In genomic region chr1:43990271-43991199, GRCh38 we compare ENCODE assay signal across 8 cellular contexts. TPM values are rescaled to one million over a fixed set of nuclear protein-coding genes. Genes with fewer than 3 reads are reported as not detected.
DNase-seq lines count a peak whose midpoint lies in the region; FAIRE-seq lines count a peak whose summit lies in the region.

No MANE protein-coding gene starts in this region.

- H3K4me1 ChIP-seq in iPS DF 6.9 (ENCODE audit: control insufficient read depth, insufficient read depth, low read length) = peaks cover 4% of the 10 kb centered on the region; the same call in 1 of the 2 replicates

- CTCF ChIA-PET in activated CD4-positive, alpha-beta memory T cell treated with anti-CD3 and anti-CD28 coated beads, Interleukin-2, amount 10 ng/mL, durations not matched to agents 7 days and 5 days (lab: Charles Lee) = interaction anchor here (0.8 to 1.8 kb wide), 2 partner anchors 15 to 16 kb away, joined by 3 to 8 read pairs; partner anchors contain the start of gene ATP6V0B

- no peak overlapping the region for H3K27ac Mint-ChIP-seq in activated CD4-positive, alpha-beta memory T cell treated with anti-CD3 and anti-CD28 coated beads, Interleukin-2, amount 10 ng/mL, durations not matched to agents 7 days and 5 days
- H3K27ac Mint-ChIP-seq in stimulated activated naive CD8-positive, alpha-beta T cell treated with anti-CD3 and anti-CD28 coated beads, Interleukin-15, Interleukin-2, amounts not matched to agents 100 ng/mL and 50 ng/mL, for 24 hours = no peak overlapping the region

- FAIRE-seq in RCC 7860 (lab: Jason Lieb, UNC) = no peak

- H3K27me3 Mint-ChIP-seq in activated CD4-positive, alpha-beta memory T cell treated with anti-CD3 and anti-CD28 coated beads, Interleukin-2, amount 10 ng/mL, durations not matched to agents 7 days and 5 days = no peaks in the 10 kb centered on the region
- H3K27me3 Mint-ChIP-seq in stimulated activated naive CD8-positive, alpha-beta T cell treated with anti-CD3 and anti-CD28 coated beads, Interleukin-15, Interleukin-2, amounts not matched to agents 100 ng/mL and 50 ng/mL, for 24 hours = no peaks in the 10 kb centered on the region

- no peaks in the 10 kb centered on the region for H3K27me3 ChIP-seq in iPS DF 6.9 (ENCODE audit: control insufficient read depth, insufficient read depth, low read length)

- no peak overlapping the region for H3K27ac ChIP-seq in iPS DF 6.9 (ENCODE audit: low read length)

- peak overlapping the region; percentile 90 for H3K4me3 Mint-ChIP-seq in activated CD4-positive, alpha-beta memory T cell treated with anti-CD3 and anti-CD28 coated beads, Interleukin-2, amount 10 ng/mL, durations not matched to agents 7 days and 5 days
- H3K4me3 Mint-ChIP-seq in stimulated activated naive CD8-positive, alpha-beta T cell treated with anti-CD3 and anti-CD28 coated beads, Interleukin-15, Interleukin-2, amounts not matched to agents 100 ng/mL and 50 ng/mL, for 24 hours = peak overlapping the region; percentile 85

- H3K36me3 ChIP-seq in iPS DF 6.9 (ENCODE audit: control insufficient read depth, insufficient read depth, low read length) = 0 out of 2 replicates have a peak, but pooled peaks cover 1% of the 10 kb centered on the region

- peaks cover 24% of the 10 kb centered on the region for H3K4me1 Mint-ChIP-seq in activated CD4-positive, alpha-beta memory T cell treated with anti-CD3 and anti-CD28 coated beads, Interleukin-2, amount 10 ng/mL, durations not matched to agents 7 days and 5 days
- H3K4me1 Mint-ChIP-seq in stimulated activated naive CD8-positive, alpha-beta T cell treated with anti-CD3 and anti-CD28 coated beads, Interleukin-15, Interleukin-2, amounts not matched to agents 100 ng/mL and 50 ng/mL, for 24 hours (ENCODE audit: low read depth) = peaks cover 13% of the 10 kb centered on the region

- no peaks in the 10 kb centered on the region for H3K36me3 Mint-ChIP-seq in activated CD4-positive, alpha-beta memory T cell treated with anti-CD3 and anti-CD28 coated beads, Interleukin-2, amount 10 ng/mL, durations not matched to agents 7 days and 5 days (ENCODE audit: low read depth)
- no peaks in the 10 kb centered on the region for H3K36me3 Mint-ChIP-seq in stimulated activated naive CD8-positive, alpha-beta T cell treated with anti-CD3 and anti-CD28 coated beads, Interleukin-15, Interleukin-2, amounts not matched to agents 100 ng/mL and 50 ng/mL, for 24 hours (ENCODE audit: low read depth)

- H3K9me3 ChIP-seq in iPS DF 6.9 (ENCODE audit: control insufficient read depth, insufficient read depth, low read length) = no peaks in the 10 kb centered on the region

- no peaks in the 10 kb centered on the region for H3K9me3 Mint-ChIP-seq in activated CD4-positive, alpha-beta memory T cell treated with anti-CD3 and anti-CD28 coated beads, Interleukin-2, amount 10 ng/mL, durations not matched to agents 7 days and 5 days
- no peaks in the 10 kb centered on the region for H3K9me3 Mint-ChIP-seq in stimulated activated naive CD8-positive, alpha-beta T cell treated with anti-CD3 and anti-CD28 coated beads, Interleukin-15, Interleukin-2, amounts not matched to agents 100 ng/mL and 50 ng/mL, for 24 hours

- POLR2A ChIA-PET in activated CD4-positive, alpha-beta memory T cell treated with anti-CD3 and anti-CD28 coated beads, Interleukin-2, amount 10 ng/mL, durations not matched to agents 7 days and 5 days (lab: Charles Lee) = interaction anchor here (0.7 to 3.5 kb wide), 3 partner anchors 15 to 44 kb away, joined by 3 to 19 read pairs (median 3); partner anchors contain the start of genes ATP6V0B and IPO13

- peak; percentile 45 for DNase-seq in NCI-H2227 (lab: John Stamatoyannopoulos, UW; ENCODE audit: unreplicated experiment)
- DNase-seq in NCI-H2227 treated with DMSO at 0.1 percent for 48 hours (lab: John Stamatoyannopoulos, UW) = no peak
- no peak for DNase-seq in activated CD4-positive, alpha-beta memory T cell treated with anti-CD3 and anti-CD28 coated beads, Interleukin-2, amount 10 ng/mL, durations not matched to agents 7 days and 5 days
- no peak for DNase-seq in iPS DF 6.9 (ENCODE audit: low read depth, low spot score)
- DNase-seq in SHP77 treated with DMSO at 0.1 percent for 48 hours (lab: John Stamatoyannopoulos, UW) = no peak
- no peak for DNase-seq in SIG-M5 (lab: John Stamatoyannopoulos, UW)
- no peak for DNase-seq in RCC 7860 (ENCODE audit: low spot score)

- no CpG with 5 or more reads among the region's 19 CpGs for WGBS in iPS DF 6.9 (ENCODE audit: insufficient coverage, insufficient read length)

- peak overlapping the region; percentile 67; the same call in 1 of the 2 replicates for H3K4me3 ChIP-seq in iPS DF 6.9 (ENCODE audit: low read length)

RNA-seq across cellular contexts. Expression of gene CCDC24, which starts 0.9 kb away (rescaled TPM):
- 1 to 10 TPM; 1.8 to 2.2 TPM for total RNA-seq in activated CD4-positive, alpha-beta memory T cell treated with anti-CD3 and anti-CD28 coated beads, Interleukin-2, amount 10 ng/mL, durations not matched to agents 7 days and 5 days

RNA-seq across cellular contexts. Expression of gene B4GALT2, which starts 11.5 kb away (rescaled TPM):
- 10 to 100 TPM; 13.0 to 15.5 TPM for total RNA-seq in activated CD4-positive, alpha-beta memory T cell treated with anti-CD3 and anti-CD28 coated beads, Interleukin-2, amount 10 ng/mL, durations not matched to agents 7 days and 5 days

RNA-seq across cellular contexts. Expression of gene ATP6V0B, which starts 15.8 kb away (rescaled TPM):
- 100 to 1,000 TPM; 121 TPM for total RNA-seq in activated CD4-positive, alpha-beta memory T cell treated with anti-CD3 and anti-CD28 coated beads, Interleukin-2, amount 10 ng/mL, durations not matched to agents 7 days and 5 days

RNA-seq across cellular contexts. Expression of gene DPH2, which starts 20.7 kb away (rescaled TPM):
- 10 to 100 TPM; 18.0 to 19.2 TPM for total RNA-seq in activated CD4-positive, alpha-beta memory T cell treated with anti-CD3 and anti-CD28 coated beads, Interleukin-2, amount 10 ng/mL, durations not matched to agents 7 days and 5 days

RNA-seq across cellular contexts. Expression of gene SLC6A9, which starts 40.7 kb away (rescaled TPM):
- 1 to 10 TPM; 4.8 to 5.7 TPM for total RNA-seq in activated CD4-positive, alpha-beta memory T cell treated with anti-CD3 and anti-CD28 coated beads, Interleukin-2, amount 10 ng/mL, durations not matched to agents 7 days and 5 days
